ENCODE assay signal across 9 cellular contexts in the genomic region with DNA sequence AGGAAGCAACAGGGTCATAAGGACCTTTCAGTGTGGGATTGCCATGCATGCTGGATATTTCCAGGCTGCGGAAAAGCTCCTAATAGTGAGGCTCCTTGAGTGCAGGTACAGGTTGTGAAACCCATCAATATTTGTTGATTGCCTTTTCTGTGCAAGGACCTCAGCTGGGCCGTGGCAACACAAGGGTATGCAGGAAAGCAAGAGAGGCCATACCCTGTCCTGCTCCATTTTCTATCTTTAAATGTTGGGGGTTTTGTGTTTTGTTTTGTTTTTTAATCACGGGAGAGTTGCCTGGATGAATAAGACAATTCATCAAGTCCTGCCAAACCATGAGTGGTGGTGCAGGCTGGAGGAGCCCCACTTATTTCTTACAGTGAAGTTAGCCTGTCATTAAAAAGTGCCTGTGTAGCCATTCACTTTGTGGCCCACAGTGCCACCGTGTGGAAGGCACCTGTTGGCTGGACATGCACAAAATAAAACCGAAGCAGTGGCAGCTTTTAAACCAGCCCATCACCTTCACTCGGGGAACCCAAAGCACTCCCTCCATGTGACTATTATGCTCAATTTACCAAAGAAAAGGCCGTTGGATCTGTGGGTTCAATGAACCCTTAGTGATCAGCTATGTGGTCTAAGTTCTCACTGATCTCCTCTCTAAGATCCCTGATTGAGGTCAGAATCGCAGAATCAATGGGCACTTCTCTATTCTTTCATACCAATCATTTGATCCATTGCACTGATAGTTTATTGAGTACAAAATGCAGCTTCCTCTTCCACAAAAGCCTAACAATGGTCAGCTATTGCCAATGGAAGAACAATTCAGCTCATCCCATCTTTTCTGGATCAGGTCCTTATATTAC.
DNase-seq lines count a peak whose midpoint lies in the region; ATAC-seq, FAIRE-seq and TF ChIP-seq lines count a peak whose summit lies in the region.
"Had no signal": no experiment of that assay in that cellular context is flagged by ENCODE, and none has a peak within 500 bp of the region (broad histone marks: within the 10 kb centered on the region; RNA-seq: fewer than 3 reads in every experiment).

No MANE protein-coding gene starts in this region.

- FAIRE-seq in GM18507 (lab: Jason Lieb, UNC) = peak; percentile 84
- FAIRE-seq: TTC549 had no signal

- ATAC-seq in HG03039 (IDR thresholded peaks at IDR 0.05; ENCODE audit: unreplicated experiment) = peak; percentile 58
- no peak for ATAC-seq in HG02571 (IDR thresholded peaks at IDR 0.05; ENCODE audit: unreplicated experiment)

- peak; percentile 26 for TF ChIP-seq CTCF in coronary artery (IDR thresholded peaks at IDR 0.05)

- H3K27ac ChIP-seq in coronary artery = no peak overlapping the region

- H3K4me3 ChIP-seq in coronary artery = no peak overlapping the region

- DNase-seq in COLO668 (lab: John Stamatoyannopoulos, UW; ENCODE audit: unreplicated experiment) = peak; percentile 45
- no peak for DNase-seq in GM18507 (ENCODE audit: extremely low spot score, insufficient read length, low read depth)
- DNase-seq in NCI-H69 (lab: John Stamatoyannopoulos, UW) = peak; percentile 29
- no peak for DNase-seq in coronary artery (ENCODE audit: low spot score)
- peak; percentile 3 for DNase-seq in midbrain (lab: John Stamatoyannopoulos, UW)
- DNase-seq in stimulated activated naive CD4-positive, alpha-beta T cell treated with Interleukin-2 at 50 U/mL for 16 hours (lab: John Stamatoyannopoulos, UW) = no peak

Comparison
In these comparisons a context has a peak if more than half of its experiments do, and no peak if none do; other contexts are left out.
1. DNase-seq: peak in COLO668 (single experiment), NCI-H69 (single experiment) and midbrain (single experiment); none in GM18507 (single experiment), coronary artery (single experiment) and stimulated activated naive CD4-positive, alpha-beta T cell treated with Interleukin-2 at 50 U/mL for 16 hours (single experiment).